Comparison of ENCODE assay signal across 15 cellular contexts in genomic region chr2:179252439-179252838, GRCh38. TPM values are rescaled to one million over a fixed set of nuclear protein-coding genes. Genes with fewer than 3 reads are reported as not detected.
DNase-seq lines count a peak whose midpoint lies in the region; ATAC-seq and TF ChIP-seq lines count a peak whose summit lies in the region.
"Had no signal": no experiment of that assay in that cellular context is flagged by ENCODE, and none has a peak within 500 bp of the region (broad histone marks: within the 10 kb centered on the region; RNA-seq: fewer than 3 reads in every experiment).

No MANE protein-coding gene starts in this region.

- intact Hi-C loops in natural killer cell (cut with micrococcal nuclease) (no loop called here), activated B cell treated with CpG ODN at 0.5 μM for 24 hours (cut with micrococcal nuclease) (no loop called here)

- H3K27me3 Mint-ChIP-seq in natural killer cell (ENCODE audit: low read depth in 2 of 2) (no peaks in the 10 kb centered on the region), activated B cell treated with CpG ODN at 0.5 μM for 24 hours (no peaks in the 10 kb centered on the region)
- H3K27me3 Mint-ChIP-seq in natural killer cell treated with Interleukin-12 subunit alpha and Interleukin-12 subunit beta and Interleukin-15 and Interleukin-18, amount 100 ng/mL, for 72 hours: no peaks in the 10 kb centered on the region
- H3K27me3 Mint-ChIP-seq: activated CD8-positive, alpha-beta T cell treated with anti-CD3 and anti-CD28 coated beads for 36 hours had no signal

- H3K4me3 ChIP-seq in HAP-1: no peak overlapping the region
- H3K4me3 ChIP-seq: Peyer's patch had no signal

- H3K27ac Mint-ChIP-seq in natural killer cell (peak overlapping the region; percentile 63 to 67), activated B cell treated with CpG ODN at 0.5 μM for 24 hours (peak overlapping the region; percentile 92)
- peak overlapping the region in 1 of 2 donors; percentile 31 for H3K27ac Mint-ChIP-seq in natural killer cell treated with Interleukin-12 subunit alpha and Interleukin-12 subunit beta and Interleukin-15 and Interleukin-18, amount 100 ng/mL, for 72 hours
- H3K27ac Mint-ChIP-seq: activated CD8-positive, alpha-beta T cell treated with anti-CD3 and anti-CD28 coated beads for 36 hours had no signal

- no peak for DNase-seq in natural killer cell
- no peak for DNase-seq in natural killer cell treated with Interleukin-12 subunit alpha and Interleukin-12 subunit beta and Interleukin-15 and Interleukin-18, amount 100 ng/mL, for 72 hours (ENCODE audit: low spot score)
- DNase-seq in activated B cell treated with CpG ODN at 0.5 μM for 24 hours: no peak
- no peak for DNase-seq in SIG-M5 treated with dmso at 0.1 percent for 504 hours (lab: John Stamatoyannopoulos, UW; ENCODE audit: unreplicated experiment)
- no peak for DNase-seq in mesenteric fat pad (ENCODE audit: low spot score)
- DNase-seq in HAP-1 (ENCODE audit: low spot score in 2 of 2): no peak
- DNase-seq: activated CD8-positive, alpha-beta T cell treated with anti-CD3 and anti-CD28 coated beads for 36 hours; activated effector memory CD4-positive, alpha-beta T cell treated with anti-CD3 and anti-CD28 coated beads, Interleukin-2, amount 50 U/mL, for 16 hours; DMS53; NCI-H1092; NCI-H446 treated with DMSO at 0.1 percent for 48 hours; Peyer's patch; trophoblast cell had no signal

- no peaks in the 10 kb centered on the region for H3K4me1 ChIP-seq in HAP-1

- CTCF ChIA-PET in activated B cell treated with CpG ODN at 0.5 μM for 24 hours (lab: Charles Lee): interaction anchor here (1.3 to 1.8 kb wide), 2 partner anchors 10 to 34 kb away, joined by 3 to 5 read pairs; no protein-coding TSS in a partner anchor

- in situ Hi-C loops in HAP-1 (cut with MboI; ENCODE audit: low sequenced_read_pairs): no loop called here

- H3K27me3 ChIP-seq in HAP-1 (ENCODE audit: low read depth): no peaks in the 10 kb centered on the region
- H3K27me3 ChIP-seq: Peyer's patch had no signal

- POLR2A ChIA-PET in activated B cell treated with CpG ODN at 0.5 μM for 24 hours (lab: Charles Lee): interaction anchor here (0.7 to 2.1 kb wide), 5 partner anchors 11 to 24 kb away, joined by 3 to 9 read pairs (median 4); no protein-coding TSS in a partner anchor

- no peak for ATAC-seq in natural killer cell
- no peak for ATAC-seq in natural killer cell treated with Interleukin-12 subunit alpha and Interleukin-12 subunit beta and Interleukin-15 and Interleukin-18, amount 100 ng/mL, for 72 hours
- ATAC-seq in HG03103 (IDR thresholded peaks at IDR 0.05; ENCODE audit: low read depth, unreplicated experiment): peak; percentile 23
- ATAC-seq in activated B cell treated with CpG ODN at 0.5 μM for 24 hours (ENCODE audit: low read depth): peak; percentile 8
- no peak for ATAC-seq in HG02571 (IDR thresholded peaks at IDR 0.05; ENCODE audit: unreplicated experiment)

- H3K9me3 Mint-ChIP-seq in natural killer cell (no peaks in the 10 kb centered on the region), activated B cell treated with CpG ODN at 0.5 μM for 24 hours (peaks cover 15% of the 10 kb centered on the region)
- H3K9me3 Mint-ChIP-seq in natural killer cell treated with Interleukin-12 subunit alpha and Interleukin-12 subunit beta and Interleukin-15 and Interleukin-18, amount 100 ng/mL, for 72 hours: no peaks in the 10 kb centered on the region

- H3K4me3 Mint-ChIP-seq in natural killer cell (no peak overlapping the region), activated B cell treated with CpG ODN at 0.5 μM for 24 hours (peak overlapping the region; percentile 67)
- no peak overlapping the region for H3K4me3 Mint-ChIP-seq in natural killer cell treated with Interleukin-12 subunit alpha and Interleukin-12 subunit beta and Interleukin-15 and Interleukin-18, amount 100 ng/mL, for 72 hours
- H3K4me3 Mint-ChIP-seq: activated CD8-positive, alpha-beta T cell treated with anti-CD3 and anti-CD28 coated beads for 36 hours had no signal

- no peaks in the 10 kb centered on the region for H3K36me3 Mint-ChIP-seq in natural killer cell
- no peaks in the 10 kb centered on the region for H3K36me3 Mint-ChIP-seq in natural killer cell treated with Interleukin-12 subunit alpha and Interleukin-12 subunit beta and Interleukin-15 and Interleukin-18, amount 100 ng/mL, for 72 hours
- H3K36me3 Mint-ChIP-seq in activated B cell treated with CpG ODN at 0.5 μM for 24 hours (ENCODE audit: low read depth): peaks cover 25% of the 10 kb centered on the region

- H3K36me3 ChIP-seq in HAP-1 (replicated peaks): no peaks in the 10 kb centered on the region
- H3K36me3 ChIP-seq: Peyer's patch had no signal

- TF ChIP-seq CTCF in natural killer cell (IDR thresholded peaks at IDR 0.05): no peak
- TF ChIP-seq CTCF in activated B cell treated with CpG ODN at 0.5 μM for 24 hours (IDR thresholded peaks at IDR 0.05): no peak

- H3K4me1 Mint-ChIP-seq in natural killer cell (peaks cover 48 to 49% of the 10 kb centered on the region in 2 donors), activated B cell treated with CpG ODN at 0.5 μM for 24 hours (peaks cover 91% of the 10 kb centered on the region)
- H3K4me1 Mint-ChIP-seq in natural killer cell treated with Interleukin-12 subunit alpha and Interleukin-12 subunit beta and Interleukin-15 and Interleukin-18, amount 100 ng/mL, for 72 hours (ENCODE audit: low read depth in 2 of 2): peaks cover 28 to 37% of the 10 kb centered on the region in 2 donors

- no peaks in the 10 kb centered on the region; the same call in 1 of the 2 replicates for H3K9me3 ChIP-seq in HAP-1
- H3K9me3 ChIP-seq: Peyer's patch had no signal

RNA-seq across cellular contexts. Expression of gene SESTD1, which starts 12.2 kb away (rescaled TPM):
- total RNA-seq in natural killer cell: 10 to 100 TPM; 14.7 to 25.2 (median 19.0) TPM
- total RNA-seq in natural killer cell treated with Interleukin-12 subunit alpha and Interleukin-12 subunit beta and Interleukin-15 and Interleukin-18, amount 100 ng/mL, for 72 hours: 10 to 100 TPM; 11.1 to 12.0 TPM
- total RNA-seq in activated B cell treated with CpG ODN at 0.5 μM for 24 hours: 49.2 and 49.6 TPM in 2 replicates
- total RNA-seq in mesenteric fat pad: 167 TPM

Comparison
In these comparisons a context has a peak if more than half of its experiments do, and no peak if none do; other contexts are left out.
1. ATAC-seq: peak in HG03103 (single experiment) and activated B cell treated with CpG ODN at 0.5 μM for 24 hours (single experiment); none in natural killer cell (0 of 3), natural killer cell treated with Interleukin-12 subunit alpha and Interleukin-12 subunit beta and Interleukin-15 and Interleukin-18, amount 100 ng/mL, for 72 hours (0 of 2) and HG02571 (single experiment).